1 cellular context compared by ENCODE assay signal in the genomic region with DNA sequence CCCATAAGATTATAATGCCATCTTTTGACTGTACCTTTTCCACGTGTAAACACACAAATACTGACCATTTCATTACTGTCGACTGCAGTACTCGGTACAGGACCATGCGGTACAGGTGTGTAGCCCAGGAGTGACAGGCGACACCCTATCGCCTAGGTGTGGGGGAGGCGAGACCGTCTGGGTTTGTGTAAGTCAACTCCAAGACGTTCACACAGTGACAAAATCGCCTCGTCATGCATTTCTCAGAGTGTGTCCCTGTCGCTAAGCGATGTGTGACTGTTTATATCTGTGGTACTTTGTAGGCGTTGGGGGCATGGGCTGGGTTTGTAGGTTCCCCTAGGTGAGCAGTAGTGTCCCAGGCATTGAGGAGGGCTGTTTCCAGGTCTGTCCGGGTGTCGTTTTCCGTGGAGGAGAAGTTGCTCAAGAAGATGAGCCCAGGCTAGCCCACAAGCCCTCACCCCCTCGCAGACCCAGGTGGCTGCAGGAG.
A peak's percentile ranks its signal among the peaks of the same experiment; 100 is the strongest.
TF ChIP-seq lines count a peak whose summit lies in the region.

No MANE protein-coding gene starts in this region.

TF ChIP-seq in HepG2, 621 proteins besides CTCF, POLR2A, EP300 and RAD21:
- TF ChIP-seq ZBTB38 (CRISPR knock-in tag; IDR thresholded peaks at IDR 0.05): peak; percentile 24; the same call in 1 of the 2 replicates
- TF ChIP-seq, protein P1, sequence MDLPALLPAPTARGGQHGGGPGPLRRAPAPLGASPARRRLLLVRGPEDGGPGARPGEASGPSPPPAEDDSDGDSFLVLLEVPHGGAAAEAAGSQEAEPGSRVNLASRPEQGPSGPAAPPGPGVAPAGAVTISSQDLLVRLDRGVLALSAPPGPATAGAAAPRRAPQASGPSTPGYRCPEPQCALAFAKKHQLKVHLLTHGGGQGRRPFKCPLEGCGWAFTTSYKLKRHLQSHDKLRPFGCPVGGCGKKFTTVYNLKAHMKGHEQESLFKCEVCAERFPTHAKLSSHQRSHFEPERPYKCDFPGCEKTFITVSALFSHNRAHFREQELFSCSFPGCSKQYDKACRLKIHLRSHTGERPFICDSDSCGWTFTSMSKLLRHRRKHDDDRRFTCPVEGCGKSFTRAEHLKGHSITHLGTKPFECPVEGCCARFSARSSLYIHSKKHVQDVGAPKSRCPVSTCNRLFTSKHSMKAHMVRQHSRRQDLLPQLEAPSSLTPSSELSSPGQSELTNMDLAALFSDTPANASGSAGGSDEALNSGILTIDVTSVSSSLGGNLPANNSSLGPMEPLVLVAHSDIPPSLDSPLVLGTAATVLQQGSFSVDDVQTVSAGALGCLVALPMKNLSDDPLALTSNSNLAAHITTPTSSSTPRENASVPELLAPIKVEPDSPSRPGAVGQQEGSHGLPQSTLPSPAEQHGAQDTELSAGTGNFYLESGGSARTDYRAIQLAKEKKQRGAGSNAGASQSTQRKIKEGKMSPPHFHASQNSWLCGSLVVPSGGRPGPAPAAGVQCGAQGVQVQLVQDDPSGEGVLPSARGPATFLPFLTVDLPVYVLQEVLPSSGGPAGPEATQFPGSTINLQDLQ (CRISPR knock-in tag; IDR thresholded peaks at IDR 0.05): no peak
- TF ChIP-seq ZFP1 (CRISPR knock-in tag; IDR thresholded peaks at IDR 0.05): no peak
- TF ChIP-seq FIP1L1 (IDR thresholded peaks at IDR 0.05; ENCODE audit: borderline replicate concordance, insufficient read depth, low read depth, low read length): no peak
- TF ChIP-seq, protein P2, sequence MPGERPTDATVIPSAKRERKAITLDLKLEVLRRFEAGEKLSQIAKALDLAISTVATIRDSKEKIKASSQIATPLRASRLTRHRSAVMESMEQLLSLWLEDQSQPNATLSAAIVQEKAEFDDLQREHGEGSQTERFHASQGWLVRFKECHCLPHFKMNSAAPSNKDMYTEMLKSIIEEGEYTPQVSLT (CRISPR knock-in tag; IDR thresholded peaks at IDR 0.05; ENCODE audit: borderline replicate concordance, low read depth): no peak
- TF ChIP-seq ZNF10 (CRISPR knock-in tag; IDR thresholded peaks at IDR 0.05; ENCODE audit: borderline replicate concordance, low read depth): no peak
- no peak for TF ChIP-seq TFE3 (CRISPR knock-in tag; IDR thresholded peaks at IDR 0.05)
- peak; percentile 57 to 69 for TF ChIP-seq MAFK (conservative IDR thresholded peaks at IDR 0.05 in 1 of 2, IDR thresholded peaks at IDR 0.05 in 1 of 2; ENCODE audit: low read length in 2 of 2)
- TF ChIP-seq PHF21A (CRISPR knock-in tag; IDR thresholded peaks at IDR 0.05): no peak
- TF ChIP-seq MXI1 (IDR thresholded peaks at IDR 0.05; ENCODE audit: borderline replicate concordance, low read depth, low read length): no peak
- no peak for TF ChIP-seq MTF1 (CRISPR knock-in tag; IDR thresholded peaks at IDR 0.05)
- 0 out of 2 replicates have a peak, but pooled peaks have one; percentile 12 for TF ChIP-seq MAFF (IDR thresholded peaks at IDR 0.05; ENCODE audit: low read depth, low read length)
- no peak for TF ChIP-seq ZNF256 (CRISPR knock-in tag; conservative IDR thresholded peaks at IDR 0.05)
- TF ChIP-seq GABPB1 (CRISPR knock-in tag; IDR thresholded peaks at IDR 0.05): no peak
- no peak for TF ChIP-seq ZNF562 (CRISPR knock-in tag; IDR thresholded peaks at IDR 0.05; ENCODE audit: borderline replicate concordance)
- TF ChIP-seq RCOR2 (CRISPR knock-in tag; IDR thresholded peaks at IDR 0.05): no peak
- TF ChIP-seq RORA (CRISPR knock-in tag; IDR thresholded peaks at IDR 0.05): no peak
- no peak for TF ChIP-seq PLSCR1 (CRISPR knock-in tag; IDR thresholded peaks at IDR 0.05; ENCODE audit: borderline replicate concordance)
- TF ChIP-seq ZBTB7B (CRISPR knock-in tag; IDR thresholded peaks at IDR 0.05): no peak
- TF ChIP-seq HOXA7 (CRISPR knock-in tag; IDR thresholded peaks at IDR 0.05): no peak
- no peak for TF ChIP-seq GTF2F1 (IDR thresholded peaks at IDR 0.05; ENCODE audit: low read length)
- TF ChIP-seq MEIS1 (CRISPR knock-in tag; IDR thresholded peaks at IDR 0.05; ENCODE audit: borderline replicate concordance): no peak
- no peak for TF ChIP-seq ZC3H13 (CRISPR knock-in tag; IDR thresholded peaks at IDR 0.05)
- no peak for TF ChIP-seq RFXANK (CRISPR knock-in tag; IDR thresholded peaks at IDR 0.05)
- no peak for TF ChIP-seq RFX1 (IDR thresholded peaks at IDR 0.05)
- no peak for TF ChIP-seq ZNF30 (CRISPR knock-in tag; IDR thresholded peaks at IDR 0.05)
- no peak for TF ChIP-seq ELF1 (CRISPR knock-in tag; IDR thresholded peaks at IDR 0.05)
- TF ChIP-seq ZNF709 (CRISPR knock-in tag; IDR thresholded peaks at IDR 0.05): no peak
- TF ChIP-seq NFE2L2 (IDR thresholded peaks at IDR 0.05; ENCODE audit: low read length): peak; percentile 70
- no peak for TF ChIP-seq REPIN1 (CRISPR knock-in tag; IDR thresholded peaks at IDR 0.05; ENCODE audit: borderline replicate concordance, low read depth)
- TF ChIP-seq ZNF660 (CRISPR knock-in tag; IDR thresholded peaks at IDR 0.05; ENCODE audit: borderline replicate concordance, low read depth): no peak
- TF ChIP-seq HOXD1 (CRISPR knock-in tag; IDR thresholded peaks at IDR 0.05): no peak
- TF ChIP-seq MZF1 (CRISPR knock-in tag; IDR thresholded peaks at IDR 0.05; ENCODE audit: borderline replicate concordance): no peak
